In genomic region chr1:9718006-9718680, GRCh38 we compare ENCODE assay signal across 9 cellular contexts.
DNase-seq lines count a peak whose midpoint lies in the region; ATAC-seq and TF ChIP-seq lines count a peak whose summit lies in the region.
"Had no signal": no experiment of that assay in that cellular context is flagged by ENCODE, and none has a peak within 500 bp of the region (broad histone marks: within the 10 kb centered on the region; RNA-seq: fewer than 3 reads in every experiment).

No MANE protein-coding gene starts in this region.

- no peaks in the 10 kb centered on the region for H3K27me3 ChIP-seq in SJCRH30
- H3K27me3 ChIP-seq in gastroesophageal sphincter: no peaks in the 10 kb centered on the region
- H3K27me3 ChIP-seq in upper lobe of left lung: no peaks in the 10 kb centered on the region
- no peaks in the 10 kb centered on the region for H3K27me3 ChIP-seq in WERI-Rb-1 (ENCODE audit: insufficient read depth, low read depth, severe bottlenecking)

- intact Hi-C loops in head of caudate nucleus (cut with DNase I): no loop called here

- H3K4me3 Mint-ChIP-seq in activated naive CD4-positive, alpha-beta T cell treated with anti-CD3 and anti-CD28 coated beads, Interleukin-2, amount 10 ng/mL, durations not matched to agents 7 days and 5 days: peak overlapping the region; percentile 98

- POLR2A ChIA-PET in GM10248 (lab: Yijun Ruan, JAX): no interaction called here

- 100% methylated on average over 1 to 3 of the region's 10 CpGs for WGBS in gastroesophageal sphincter (ENCODE audit: low coverage in 1 of 2), 2 donors
- 88 to 92% methylated on average over 5 to 8 of the region's 10 CpGs for WGBS in upper lobe of left lung, 2 donors

- H3K4me1 ChIP-seq in SJCRH30 (peaks cover 3% of the 10 kb centered on the region; the same call in 1 of the 2 replicates), gastroesophageal sphincter (peaks cover 0 to 24% (median 0%) of the 10 kb centered on the region in 3 donors), upper lobe of left lung (peaks cover 0 to 29% (median 10%) of the 10 kb centered on the region in 4 donors)

- H3K9me3 Mint-ChIP-seq in activated naive CD4-positive, alpha-beta T cell treated with anti-CD3 and anti-CD28 coated beads, Interleukin-2, amount 10 ng/mL, durations not matched to agents 7 days and 5 days: no peaks in the 10 kb centered on the region

- TF ChIP-seq EP300 in gastroesophageal sphincter (IDR thresholded peaks at IDR 0.05): no peak
- no peak for TF ChIP-seq EP300 in upper lobe of left lung (IDR thresholded peaks at IDR 0.05)

- TF ChIP-seq POLR2A in gastroesophageal sphincter (IDR thresholded peaks at IDR 0.05) (no peak), upper lobe of left lung (IDR thresholded peaks at IDR 0.05) (no peak)

- H3K36me3 ChIP-seq in SJCRH30 (no peaks in the 10 kb centered on the region), gastroesophageal sphincter (peaks cover 0 to 88% of the 10 kb centered on the region in 2 donors), upper lobe of left lung (peaks cover 3 to 71% (median 52%) of the 10 kb centered on the region in 4 donors), WERI-Rb-1 (peaks cover 3% of the 10 kb centered on the region; the same call in 1 of the 2 replicates)

- peaks cover 78% of the 10 kb centered on the region for H3K36me3 Mint-ChIP-seq in activated naive CD4-positive, alpha-beta T cell treated with anti-CD3 and anti-CD28 coated beads, Interleukin-2, amount 10 ng/mL, durations not matched to agents 7 days and 5 days

- TF ChIP-seq CTCF in gastroesophageal sphincter (IDR thresholded peaks at IDR 0.05) (no peak), upper lobe of left lung (IDR thresholded peaks at IDR 0.05) (no peak), GM10248 (IDR thresholded peaks at IDR 0.05; ENCODE audit: control extremely low read depth, extremely low read depth, low read depth, missing control alignments) (no peak), WERI-Rb-1 (IDR thresholded peaks at IDR 0.05; ENCODE audit: low read depth, low read length) (no peak)

- ATAC-seq in gastroesophageal sphincter: no peak
- ATAC-seq in upper lobe of left lung (ENCODE audit: low FRiP score in 2 of 2): no peak

- peaks cover 82% of the 10 kb centered on the region for H3K4me1 Mint-ChIP-seq in activated naive CD4-positive, alpha-beta T cell treated with anti-CD3 and anti-CD28 coated beads, Interleukin-2, amount 10 ng/mL, durations not matched to agents 7 days and 5 days

- no peak overlapping the region for H3K27ac ChIP-seq in SJCRH30
- peak overlapping the region in 3 of 4 donors; percentile 19 to 55 (median 23) for H3K27ac ChIP-seq in gastroesophageal sphincter
- H3K27ac ChIP-seq in upper lobe of left lung: peak overlapping the region in 3 of 4 donors; percentile 65 to 79 (median 78)
- H3K27ac ChIP-seq in WERI-Rb-1: no peak overlapping the region

- CTCF ChIA-PET in activated naive CD4-positive, alpha-beta T cell treated with anti-CD3 and anti-CD28 coated beads, Interleukin-2, amount 10 ng/mL, durations not matched to agents 7 days and 5 days (lab: Charles Lee): interaction anchor here (1.1 to 3.3 kb wide), 6 partner anchors 9 to 90 kb away, joined by 3 to 36 read pairs (median 6); partner anchors contain the start of gene PIK3CD
- CTCF ChIA-PET in GM10248 (lab: Yijun Ruan, JAX): interaction anchor here (1.0 to 3.3 kb wide), 4 partner anchors 13 to 89 kb away, joined by 3 to 11 read pairs (median 6); no protein-coding TSS in a partner anchor

- peaks cover 6% of the 10 kb centered on the region for H3K27me3 Mint-ChIP-seq in activated naive CD4-positive, alpha-beta T cell treated with anti-CD3 and anti-CD28 coated beads, Interleukin-2, amount 10 ng/mL, durations not matched to agents 7 days and 5 days

- no peak for DNase-seq in activated naive CD4-positive, alpha-beta T cell treated with anti-CD3 and anti-CD28 coated beads, Interleukin-2, amount 10 ng/mL, durations not matched to agents 7 days and 5 days
- no peak for DNase-seq in activated naive CD4-positive, alpha-beta T cell treated with Interleukin-2 at 50 U/mL for 16 hours
- DNase-seq in SJCRH30: no peak
- DNase-seq in upper lobe of left lung: peak in 1 of 2 donors; percentile 21
- DNase-seq in GM10248 (ENCODE audit: extremely low spot score): no peak
- DNase-seq in WERI-Rb-1: no peak
- DNase-seq in head of caudate nucleus: no peak
- DNase-seq: NCI-H774 had no signal

- H3K4me3 ChIP-seq in SJCRH30 (peak overlapping the region; percentile 44), gastroesophageal sphincter (peak overlapping the region in 1 of 2 donors; percentile 37), upper lobe of left lung (peak overlapping the region in 1 of 4 donors; percentile 40), WERI-Rb-1 (ENCODE audit: low read depth, low read length) (no peak overlapping the region)

- H3K9me3 ChIP-seq in SJCRH30 (replicated peaks): no peaks in the 10 kb centered on the region
- H3K9me3 ChIP-seq in gastroesophageal sphincter: peaks cover 0 to 5% (median 0%) of the 10 kb centered on the region in 3 donors
- H3K9me3 ChIP-seq in upper lobe of left lung: peaks cover 0 to 3% (median 2%) of the 10 kb centered on the region in 4 donors
- H3K9me3 ChIP-seq in WERI-Rb-1 (ENCODE audit: severe bottlenecking): no peaks in the 10 kb centered on the region

- H3K27ac Mint-ChIP-seq in activated naive CD4-positive, alpha-beta T cell treated with anti-CD3 and anti-CD28 coated beads, Interleukin-2, amount 10 ng/mL, durations not matched to agents 7 days and 5 days: peak overlapping the region; percentile 95

Comparison
In these comparisons a context has a peak if more than half of its experiments do, and no peak if none do; other contexts are left out.
1. H3K27ac ChIP-seq: peak in gastroesophageal sphincter (3 of 4) and upper lobe of left lung (3 of 4); none in SJCRH30 (single experiment) and WERI-Rb-1 (single experiment).